Comparison of ENCODE assay signal across 2 cellular contexts in genomic region chr7:24692592-24692991, GRCh38.
A peak's percentile ranks its signal among the peaks of the same experiment; 100 is the strongest.
TF ChIP-seq lines count a peak whose summit lies in the region.

No MANE protein-coding gene starts in this region.

TF ChIP-seq in K562, 482 proteins besides CTCF, POLR2A, EP300 and RAD21:
- TF ChIP-seq, protein P1, sequence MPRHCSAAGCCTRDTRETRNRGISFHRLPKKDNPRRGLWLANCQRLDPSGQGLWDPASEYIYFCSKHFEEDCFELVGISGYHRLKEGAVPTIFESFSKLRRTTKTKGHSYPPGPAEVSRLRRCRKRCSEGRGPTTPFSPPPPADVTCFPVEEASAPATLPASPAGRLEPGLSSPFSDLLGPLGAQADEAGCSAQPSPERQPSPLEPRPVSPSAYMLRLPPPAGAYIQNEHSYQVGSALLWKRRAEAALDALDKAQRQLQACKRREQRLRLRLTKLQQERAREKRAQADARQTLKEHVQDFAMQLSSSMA (CRISPR knock-in tag; IDR thresholded peaks at IDR 0.05): no peak
- TF ChIP-seq KDM1A (IDR thresholded peaks at IDR 0.05) (peak; percentile 56 to 66; a peak in 3 of 4 replicates), MIER1 (IDR thresholded peaks at IDR 0.05; ENCODE audit: low read depth) (no peak), KLF1 (tag; IDR thresholded peaks at IDR 0.05) (no peak), ZNF407 (IDR thresholded peaks at IDR 0.05; ENCODE audit: low read depth) (no peak), ZNF695 (CRISPR knock-in tag; IDR thresholded peaks at IDR 0.05) (no peak)

TF ChIP-seq in HepG2, 621 proteins besides CTCF, POLR2A, EP300 and RAD21:
- TF ChIP-seq ZNF703 (CRISPR knock-in tag; IDR thresholded peaks at IDR 0.05; ENCODE audit: borderline replicate concordance): no peak
- TF ChIP-seq, protein P2, sequence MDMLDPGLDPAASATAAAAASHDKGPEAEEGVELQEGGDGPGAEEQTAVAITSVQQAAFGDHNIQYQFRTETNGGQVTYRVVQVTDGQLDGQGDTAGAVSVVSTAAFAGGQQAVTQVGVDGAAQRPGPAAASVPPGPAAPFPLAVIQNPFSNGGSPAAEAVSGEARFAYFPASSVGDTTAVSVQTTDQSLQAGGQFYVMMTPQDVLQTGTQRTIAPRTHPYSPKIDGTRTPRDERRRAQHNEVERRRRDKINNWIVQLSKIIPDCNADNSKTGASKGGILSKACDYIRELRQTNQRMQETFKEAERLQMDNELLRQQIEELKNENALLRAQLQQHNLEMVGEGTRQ (IDR thresholded peaks at IDR 0.05; ENCODE audit: low read depth, low read length): no peak
- TF ChIP-seq, protein P2 (CRISPR knock-in tag; IDR thresholded peaks at IDR 0.05; ENCODE audit: borderline replicate concordance): no peak
- TF ChIP-seq ZNF670 (CRISPR knock-in tag; IDR thresholded peaks at IDR 0.05; ENCODE audit: borderline replicate concordance): no peak
- no peak for TF ChIP-seq ZNF354B (CRISPR knock-in tag; IDR thresholded peaks at IDR 0.05)
- 0 out of 2 replicates have a peak, but pooled peaks have one; percentile 46 for TF ChIP-seq GFI1 (CRISPR knock-in tag; IDR thresholded peaks at IDR 0.05; ENCODE audit: borderline replicate concordance)
- TF ChIP-seq PHF21A (CRISPR knock-in tag; IDR thresholded peaks at IDR 0.05): no peak
